Comparison of ENCODE assay signal across 8 cellular contexts in genomic region chr17:64599187-64599676, GRCh38.
DNase-seq lines count a peak whose midpoint lies in the region; ATAC-seq, FAIRE-seq and TF ChIP-seq lines count a peak whose summit lies in the region.

No MANE protein-coding gene starts in this region.

- ATAC-seq in HG02610 (IDR thresholded peaks at IDR 0.05; ENCODE audit: unreplicated experiment) (peak; percentile 96), GM18511 (IDR thresholded peaks at IDR 0.05; ENCODE audit: unreplicated experiment) (no peak)
- ATAC-seq in activated naive CD4-positive, alpha-beta T cell treated with anti-CD3 and anti-CD28 coated beads, Interleukin-2, amount 50 U/mL, for 72 hours = peak; percentile 95 to 100

- H3K27me3 ChIP-seq in BE2C = no peaks in the 10 kb centered on the region

- H3K9me3 Mint-ChIP-seq in activated naive CD4-positive, alpha-beta T cell treated with anti-CD3 and anti-CD28 coated beads, Interleukin-2, amount 50 U/mL, for 72 hours = no peaks in the 10 kb centered on the region

- intact Hi-C loops in kidney (cut with DNase I) = no loop called here

- FAIRE-seq in kidney (lab: Jason Lieb, UNC) = no peak

- TF ChIP-seq CTCF in kidney (IDR thresholded peaks at IDR 0.05; ENCODE audit: borderline replicate concordance, extremely low read depth, insufficient read depth) = no peak
- TF ChIP-seq CTCF in BE2C (IDR thresholded peaks at IDR 0.05; ENCODE audit: low read depth, low read length) = no peak

- no peak overlapping the region for H3K27ac ChIP-seq in kidney (ENCODE audit: low read depth in 2 of 2, low read length in 2 of 2)

- H3K4me1 ChIP-seq in kidney (ENCODE audit: control insufficient read depth in 1 of 2, insufficient read depth in 1 of 2, low read depth in 1 of 2, low read length in 2 of 2) (no peaks in the 10 kb centered on the region), BE2C (no peaks in the 10 kb centered on the region; the same call in 1 of the 2 replicates)

- H3K9me3 ChIP-seq in kidney (ENCODE audit: control insufficient read depth in 1 of 2, low read length in 2 of 2) (no peaks in the 10 kb centered on the region), BE2C (no peaks in the 10 kb centered on the region)

- H3K4me3 ChIP-seq in kidney (ENCODE audit: low read length in 2 of 2) = no peak overlapping the region
- no peak overlapping the region for H3K4me3 ChIP-seq in BE2C (ENCODE audit: low read depth, low read length)

- H3K36me3 Mint-ChIP-seq in activated naive CD4-positive, alpha-beta T cell treated with anti-CD3 and anti-CD28 coated beads, Interleukin-2, amount 50 U/mL, for 72 hours = peaks cover 0 to 13% of the 10 kb centered on the region in 2 donors

- H3K27ac Mint-ChIP-seq in activated naive CD4-positive, alpha-beta T cell treated with anti-CD3 and anti-CD28 coated beads, Interleukin-2, amount 50 U/mL, for 72 hours = peak overlapping the region; percentile 59 to 76

- no peak overlapping the region for H3K9ac ChIP-seq in kidney (ENCODE audit: low read length in 2 of 2)

- DNase-seq in GDM1 (lab: John Stamatoyannopoulos, UW) (peak; percentile 24), T follicular helper cell (ENCODE audit: low read depth) (peak; percentile 21), kidney (no peak), BE2C (no peak)
- peak; percentile 52 to 64 for DNase-seq in activated naive CD4-positive, alpha-beta T cell treated with anti-CD3 and anti-CD28 coated beads, Interleukin-2, amount 50 U/mL, for 72 hours (ENCODE audit: low spot score in 2 of 2)
- peak; percentile 7 to 18 (median 18) for DNase-seq in stimulated activated CD4-positive, alpha-beta T cell treated with anti-CD3 and anti-CD28 coated beads, TNF-alpha, amount 100 ng/mL, for 1 hour (ENCODE audit: low read depth in 3 of 3, low spot score in 1 of 3)

- peaks cover 0 to 2% of the 10 kb centered on the region in 2 donors for H3K36me3 ChIP-seq in kidney (ENCODE audit: control insufficient read depth in 1 of 2, insufficient read depth in 2 of 2, low read length in 2 of 2)
- H3K36me3 ChIP-seq in BE2C = peaks cover 3% of the 10 kb centered on the region

Comparison
In these comparisons a context has a peak if more than half of its experiments do, and no peak if none do; other contexts are left out.
1. DNase-seq: peak in GDM1 (single experiment), T follicular helper cell (single experiment), activated naive CD4-positive, alpha-beta T cell treated with anti-CD3 and anti-CD28 coated beads, Interleukin-2, amount 50 U/mL, for 72 hours (2 of 2) and stimulated activated CD4-positive, alpha-beta T cell treated with anti-CD3 and anti-CD28 coated beads, TNF-alpha, amount 100 ng/mL, for 1 hour (3 of 3); none in kidney (single experiment) and BE2C (single experiment).